ENCODE assay signal across 8 cellular contexts in the genomic region with DNA sequence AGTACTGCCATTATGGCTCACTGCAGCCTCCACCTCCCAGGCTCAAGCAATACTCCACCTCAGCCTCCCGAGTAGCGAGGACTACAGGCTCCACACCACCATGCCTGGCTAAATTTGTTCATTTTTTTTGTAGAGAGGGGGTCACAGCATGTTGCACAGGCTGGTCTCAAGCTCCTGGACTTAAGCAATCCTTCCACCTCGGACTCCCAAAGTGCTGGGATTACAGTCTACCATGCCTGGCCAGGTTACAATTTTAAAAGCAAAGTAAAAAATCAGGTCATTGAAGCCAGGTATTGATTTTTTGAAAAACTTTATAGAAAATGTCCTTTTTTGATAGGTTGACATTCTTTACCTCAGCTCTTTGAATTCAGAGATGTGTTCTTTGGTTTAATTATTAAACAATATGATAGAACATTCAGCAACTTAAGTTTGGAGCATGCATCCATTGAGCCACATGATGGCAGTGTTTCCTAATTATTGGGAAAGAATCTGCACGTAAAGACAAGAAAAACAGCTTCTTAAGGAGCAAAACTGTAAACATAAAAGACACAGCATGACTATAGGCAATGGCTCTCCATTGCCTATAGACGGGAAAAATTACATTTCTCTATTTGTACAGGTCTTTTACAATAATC. TPM values are rescaled to one million over a fixed set of nuclear protein-coding genes. Genes with fewer than 3 reads are reported as not detected.
DNase-seq lines count a peak whose midpoint lies in the region; ATAC-seq, FAIRE-seq and TF ChIP-seq lines count a peak whose summit lies in the region.

No MANE protein-coding gene starts in this region.

- peak overlapping the region; percentile 84 for H3K4me3 Mint-ChIP-seq in activated naive CD8-positive, alpha-beta T cell

- peak; percentile 86 for TF ChIP-seq CTCF in C4-2B (conservative IDR thresholded peaks at IDR 0.05)
- TF ChIP-seq CTCF in foreskin fibroblast (IDR thresholded peaks at IDR 0.05; ENCODE audit: low read depth, low read length) = peak; percentile 62
- TF ChIP-seq CTCF in pancreas (IDR thresholded peaks at IDR 0.05) = peak; percentile 48 to 77 (median 58)

- intact Hi-C loops in pancreas (cut with DNase I) = loop anchor here in 1 of 3 donors (10.0 kb wide), 1 partner anchor 249 kb away; a partner anchor contains a TSS

- ATAC-seq in pancreas (peak; percentile 75 to 82 (median 80)), GM21360 (IDR thresholded peaks at IDR 0.05; ENCODE audit: unreplicated experiment) (no peak)

- peak overlapping the region; percentile 43 for H3K27ac Mint-ChIP-seq in activated naive CD8-positive, alpha-beta T cell

- H3K4me3 ChIP-seq in foreskin fibroblast (ENCODE audit: low read depth in 1 of 2, low read length in 2 of 2) (no peak overlapping the region), pancreas (peak overlapping the region in 3 of 4 donors; percentile 0 to 32 (median 5))

- H3K27me3 ChIP-seq in pancreas = peaks cover 0 to 4% (median 0%) of the 10 kb centered on the region in 4 donors

- peak; percentile 52 for DNase-seq in H54 (ENCODE audit: insufficient read length, low spot score)
- peak; percentile 43 for DNase-seq in NCI-H69 (lab: John Stamatoyannopoulos, UW)
- DNase-seq in foreskin fibroblast = peak; percentile 64 to 86
- peak in 2 of 6 donors; percentile 46 to 65 for DNase-seq in pancreas
- DNase-seq in GF-D8 (lab: John Stamatoyannopoulos, UW) = no peak

- no peak for TF ChIP-seq POLR2A in H54 (IDR thresholded peaks at IDR 0.05; ENCODE audit: low read depth, low read length)

- no peaks in the 10 kb centered on the region for H3K9me3 ChIP-seq in pancreas

- FAIRE-seq in H54 (lab: Jason Lieb, UNC) (no peak), pancreas (lab: Jason Lieb, UNC) (peak; percentile 96)

- H3K4me1 ChIP-seq in pancreas = peaks cover 0 to 19% (median 15%) of the 10 kb centered on the region in 3 donors

- 4 to 5% methylated on average over 5 of the region's 5 CpGs for WGBS in pancreas, 2 donors

- H3K9me3 Mint-ChIP-seq in activated naive CD8-positive, alpha-beta T cell (ENCODE audit: low read depth) = no peaks in the 10 kb centered on the region

- peaks cover 2% of the 10 kb centered on the region for H3K27me3 Mint-ChIP-seq in activated naive CD8-positive, alpha-beta T cell

- H3K27ac ChIP-seq in C4-2B (peak overlapping the region; percentile 70), pancreas (peak overlapping the region in 3 of 4 donors; percentile 40 to 90 (median 78))

- H3K36me3 Mint-ChIP-seq in activated naive CD8-positive, alpha-beta T cell = no peaks in the 10 kb centered on the region

- H3K4me1 Mint-ChIP-seq in activated naive CD8-positive, alpha-beta T cell (ENCODE audit: low read depth) = peaks cover 31% of the 10 kb centered on the region

- no peaks in the 10 kb centered on the region for H3K36me3 ChIP-seq in pancreas

RNA-seq across cellular contexts. Expression of a gene that starts 1.7 kb away (rescaled TPM):
- 1 to 10 TPM in 5 of 6 donors, under 1 TPM in 1; 0.61 to 4.3 (median 2.6) TPM for total RNA-seq in pancreas
- polyA plus RNA-seq in pancreas = 10 to 100 TPM in 1 of 2 donors, 1 to 10 TPM in 1; 7.5 to 17.3 TPM

RNA-seq across cellular contexts. Expression of a gene that starts 9.8 kb away (rescaled TPM):
- total RNA-seq in pancreas = 1 to 10 TPM in 4 of 6 donors, under 1 TPM in 2; 0.74 to 2.5 (median 1.2) TPM
- 1 to 10 TPM; 1.4 to 3.0 TPM for polyA plus RNA-seq in pancreas

RNA-seq across cellular contexts. Expression of a gene that starts 22.8 kb away (rescaled TPM):
- 1 to 10 TPM; 1.3 to 2.8 (median 2.0) TPM for total RNA-seq in pancreas
- polyA plus RNA-seq in pancreas = 1 to 10 TPM; 2.4 to 3.8 TPM

RNA-seq across cellular contexts. Expression of a gene that starts 33.2 kb away (rescaled TPM):
- 100 to 1,000 TPM in 1 of 6 donors, 10 to 100 TPM in 5; 49.3 to 107 (median 73.4) TPM for total RNA-seq in pancreas
- 100 to 1,000 TPM; 164 to 323 TPM for polyA plus RNA-seq in pancreas

RNA-seq across cellular contexts. Expression of a gene that starts 34.4 kb away (rescaled TPM):
- total RNA-seq in pancreas = 1 to 10 TPM in 3 of 6 donors, under 1 TPM in 2, not detected in 1; 0.28 to 3.6 (median 2.6) TPM
- 1 to 10 TPM in 1 of 2 donors, under 1 TPM in 1; 0.80 to 1.3 TPM for polyA plus RNA-seq in pancreas

Comparison
In these comparisons a context has a peak if more than half of its experiments do, and no peak if none do; other contexts are left out.
1. H3K4me3 ChIP-seq: peak in pancreas (3 of 4); none in foreskin fibroblast (0 of 2).
2. Peak in every context shown above with its lines, with median percentiles within 50 percentile points of each other: CTCF ChIP-seq.